8 cellular contexts compared by ENCODE assay signal in genomic region chr20:59042151-59042795, GRCh38. TPM values are rescaled to one million over a fixed set of nuclear protein-coding genes. Genes with fewer than 3 reads are reported as not detected.
A peak's percentile ranks its signal among the peaks of the same experiment; 100 is the strongest.
DNase-seq lines count a peak whose midpoint lies in the region; ATAC-seq and TF ChIP-seq lines count a peak whose summit lies in the region.

Gene PRELID3B (minus strand): TSS chr20:59042786. CDS start chr20:59042730, 56 bp downstream.

- H3K36me3 ChIP-seq in brain microvascular endothelial cell (replicated peaks) = peaks cover 10% of the 10 kb centered on the region

- no peaks in the 10 kb centered on the region for H3K27me3 ChIP-seq in brain microvascular endothelial cell (replicated peaks)

- peak; percentile 49 for TF ChIP-seq POLR2A in NB4 (IDR thresholded peaks at IDR 0.05; ENCODE audit: extremely low read depth, insufficient read length)

- peaks cover 38 to 48% of the 10 kb centered on the region in 2 donors for H3K4me1 Mint-ChIP-seq in immature natural killer cell
- H3K4me1 Mint-ChIP-seq in stimulated activated memory B cell treated with anti-CD40 and anti-IgM and Interleukin-4, amounts not matched to agents 10 μg/mL and 1 μg/mL and 100 μg/mL, for 72 hours = peaks cover 42% of the 10 kb centered on the region

- H3K4me3 ChIP-seq in NB4 (ENCODE audit: low read depth, low read length) (peak within 1 kb of the TSS; percentile 95), brain microvascular endothelial cell (ENCODE audit: low read depth, low read length) (peak within 1 kb of the TSS; percentile 79)

- H3K9me3 Mint-ChIP-seq in immature natural killer cell = no peaks in the 10 kb centered on the region
- H3K9me3 Mint-ChIP-seq in stimulated activated memory B cell treated with anti-CD40 and anti-IgM and Interleukin-4, amounts not matched to agents 10 μg/mL and 1 μg/mL and 100 μg/mL, for 72 hours = no peaks in the 10 kb centered on the region

- peak within 1 kb of the TSS; percentile 80 to 95 (median 92) for H3K27ac Mint-ChIP-seq in immature natural killer cell
- H3K27ac Mint-ChIP-seq in stimulated activated memory B cell treated with anti-CD40 and anti-IgM and Interleukin-4, amounts not matched to agents 10 μg/mL and 1 μg/mL and 100 μg/mL, for 72 hours = peak within 1 kb of the TSS; percentile 91

- peak; percentile 13 for DNase-seq in stimulated activated CD8-positive, alpha-beta memory T cell treated with anti-CD3 and anti-CD28 coated beads, Interleukin-4, amount 100 ng/mL, for 24 hours (ENCODE audit: low read depth)
- no peak for DNase-seq in stimulated activated CD8-positive, alpha-beta memory T cell treated with anti-CD3 and anti-CD28 coated beads, Interleukin-4, amount 100 ng/mL, for 48 hours
- DNase-seq in NB4 (ENCODE audit: low read depth) (peak; percentile 64), brain microvascular endothelial cell (no peak), immature natural killer cell (no peak), NCI-H1694 treated with DMSO at 0.1 percent for 48 hours (lab: John Stamatoyannopoulos, UW) (no peak)

- TF ChIP-seq CTCF in NB4 (IDR thresholded peaks at IDR 0.05; ENCODE audit: low read depth, low read length) (no peak), brain microvascular endothelial cell (IDR thresholded peaks at IDR 0.05; ENCODE audit: low read depth, low read length, missing control alignments) (no peak)

- in situ Hi-C loops in brain microvascular endothelial cell (cut with HindIII; ENCODE audit: low pct_ligation_motif_present, low sequenced_read_pairs) = no loop called here

- peak within 1 kb of the TSS; percentile 3 for H3K27ac ChIP-seq in brain microvascular endothelial cell

- peaks cover 0 to 3% (median 3%) of the 10 kb centered on the region in 3 donors for H3K27me3 Mint-ChIP-seq in immature natural killer cell (ENCODE audit: low read depth in 3 of 3)
- no peaks in the 10 kb centered on the region for H3K27me3 Mint-ChIP-seq in stimulated activated memory B cell treated with anti-CD40 and anti-IgM and Interleukin-4, amounts not matched to agents 10 μg/mL and 1 μg/mL and 100 μg/mL, for 72 hours

- ATAC-seq in HG02571 (IDR thresholded peaks at IDR 0.05; ENCODE audit: unreplicated experiment) = peak; percentile 27
- peak; percentile 62 for ATAC-seq in stimulated activated memory B cell treated with anti-CD40 and anti-IgM and Interleukin-4, amounts not matched to agents 10 μg/mL and 1 μg/mL and 100 μg/mL, for 72 hours

- H3K36me3 Mint-ChIP-seq in immature natural killer cell = peaks cover 0 to 9% (median 7%) of the 10 kb centered on the region in 3 donors
- peaks cover 16% of the 10 kb centered on the region for H3K36me3 Mint-ChIP-seq in stimulated activated memory B cell treated with anti-CD40 and anti-IgM and Interleukin-4, amounts not matched to agents 10 μg/mL and 1 μg/mL and 100 μg/mL, for 72 hours

- peak within 1 kb of the TSS; percentile 85 to 94 (median 90) for H3K4me3 Mint-ChIP-seq in immature natural killer cell
- H3K4me3 Mint-ChIP-seq in stimulated activated memory B cell treated with anti-CD40 and anti-IgM and Interleukin-4, amounts not matched to agents 10 μg/mL and 1 μg/mL and 100 μg/mL, for 72 hours = peak within 1 kb of the TSS; percentile 98

RNA-seq across cellular contexts. Expression of gene PRELID3B, which starts in this region (rescaled TPM):
- polyA plus RNA-seq in immature natural killer cell = 10 to 100 TPM; 31.5 to 43.3 (median 37.8) TPM

Comparison
In these comparisons a context has a peak if more than half of its experiments do, and no peak if none do; other contexts are left out.
1. DNase-seq: peak in stimulated activated CD8-positive, alpha-beta memory T cell treated with anti-CD3 and anti-CD28 coated beads, Interleukin-4, amount 100 ng/mL, for 24 hours (single experiment) and NB4 (single experiment); none in stimulated activated CD8-positive, alpha-beta memory T cell treated with anti-CD3 and anti-CD28 coated beads, Interleukin-4, amount 100 ng/mL, for 48 hours (single experiment), brain microvascular endothelial cell (single experiment), immature natural killer cell (0 of 3) and NCI-H1694 treated with DMSO at 0.1 percent for 48 hours (single experiment).